8 cellular contexts compared by ENCODE assay signal in genomic region chr15:60397772-60398445, GRCh38. TPM values are rescaled to one million over a fixed set of nuclear protein-coding genes. Genes with fewer than 3 reads are reported as not detected.
DNase-seq lines count a peak whose midpoint lies in the region; ATAC-seq and TF ChIP-seq lines count a peak whose summit lies in the region.

TSS of gene ANXA2 (minus strand) at chr15:60397986. CDS start at chr15:60386075, 11,911 bp downstream.

- BruUV-seq in OCI-LY7 (replicated peaks; lab: Mats Ljungman, UMichigan) = no TSS peak

- peak; percentile 92 for TF ChIP-seq POLR2A in esophagus muscularis mucosa (IDR thresholded peaks at IDR 0.05; ENCODE audit: low read depth)

- peak; percentile 60 for ATAC-seq in GM18861 (IDR thresholded peaks at IDR 0.05; ENCODE audit: unreplicated experiment)
- ATAC-seq in HG03060 (IDR thresholded peaks at IDR 0.05; ENCODE audit: low read depth, unreplicated experiment) = peak; percentile 51
- peak; percentile 70 to 83 (median 78) for ATAC-seq in natural killer cell
- peak; percentile 89 for ATAC-seq in stimulated activated naive CD8-positive, alpha-beta T cell treated with anti-CD3 and anti-CD28 coated beads, Interleukin-15, amount 100 ng/mL, for 72 hours

- H2AFZ ChIP-seq in ACC112 (ENCODE audit: low read length, unreplicated experiment) (no peak within 1 kb of the TSS), OCI-LY7 (ENCODE audit: low read length) (peak within 1 kb of the TSS; percentile 57; the same call in 1 of the 2 replicates)

- H3K4me3 ChIP-seq in ACC112 (ENCODE audit: low read depth, low read length) (peak within 1 kb of the TSS; percentile 95), OCI-LY7 (ENCODE audit: low read depth, low read length, poor library complexity, severe bottlenecking) (peak within 1 kb of the TSS; percentile 65), esophagus muscularis mucosa (peak within 1 kb of the TSS; percentile 64 to 99 (median 84))

- no peaks in the 10 kb centered on the region for H3K9me3 Mint-ChIP-seq in activated T-cell treated with anti-CD3 and anti-CD28 coated beads, Interleukin-2, amount 50 U/mL, for 24 hours
- H3K9me3 Mint-ChIP-seq in natural killer cell = peaks cover 0 to 3% of the 10 kb centered on the region in 2 donors
- no peaks in the 10 kb centered on the region for H3K9me3 Mint-ChIP-seq in stimulated activated naive CD8-positive, alpha-beta T cell treated with anti-CD3 and anti-CD28 coated beads, Interleukin-15, amount 100 ng/mL, for 72 hours

- H3K27ac ChIP-seq in ACC112 (ENCODE audit: low read depth, low read length) (peak within 1 kb of the TSS; percentile 98), OCI-LY7 (ENCODE audit: low read depth, low read length, poor library complexity, severe bottlenecking) (no peak within 1 kb of the TSS), esophagus muscularis mucosa (replicated peaks in 1 of 4) (peak within 1 kb of the TSS; percentile 92 to 96 (median 94))

- no peaks in the 10 kb centered on the region for H4K20me1 ChIP-seq in OCI-LY7 (ENCODE audit: insufficient read depth, low read length)

- H3K36me3 ChIP-seq in ACC112 (ENCODE audit: insufficient read depth, low read length) (peaks cover 34% of the 10 kb centered on the region), OCI-LY7 (ENCODE audit: insufficient read depth, low read length) (no peaks in the 10 kb centered on the region), esophagus muscularis mucosa (peaks cover 0 to 19% (median 2%) of the 10 kb centered on the region in 4 donors)

- H3K27me3 ChIP-seq in ACC112 (ENCODE audit: insufficient read depth, low read length) = no peaks in the 10 kb centered on the region
- no peaks in the 10 kb centered on the region for H3K27me3 ChIP-seq in esophagus muscularis mucosa

- CTCF ChIA-PET in OCI-LY7 (lab: Charles Lee; ENCODE audit: unreplicated experiment) = no interaction called here

- H3K9me3 ChIP-seq in OCI-LY7 (ENCODE audit: low read length) (no peaks in the 10 kb centered on the region), esophagus muscularis mucosa (no peaks in the 10 kb centered on the region)

- peaks cover 53% of the 10 kb centered on the region for H3K4me1 Mint-ChIP-seq in activated T-cell treated with anti-CD3 and anti-CD28 coated beads, Interleukin-2, amount 50 U/mL, for 24 hours (ENCODE audit: low read depth)
- peaks cover 47 to 57% of the 10 kb centered on the region in 2 donors for H3K4me1 Mint-ChIP-seq in natural killer cell
- peaks cover 42% of the 10 kb centered on the region for H3K4me1 Mint-ChIP-seq in stimulated activated naive CD8-positive, alpha-beta T cell treated with anti-CD3 and anti-CD28 coated beads, Interleukin-15, amount 100 ng/mL, for 72 hours

- H3K36me3 Mint-ChIP-seq in activated T-cell treated with anti-CD3 and anti-CD28 coated beads, Interleukin-2, amount 50 U/mL, for 24 hours (ENCODE audit: low read depth) = peaks cover 37% of the 10 kb centered on the region
- H3K36me3 Mint-ChIP-seq in natural killer cell = no peaks in the 10 kb centered on the region

- POLR2A ChIA-PET in OCI-LY7 (lab: Charles Lee) = interaction anchor here (0.6 to 0.7 kb wide), 2 partner anchors 254 to 1627 kb away, joined by 3 to 8 read pairs; partner anchors contain the start of gene MINDY2

- H3K27ac Mint-ChIP-seq in activated T-cell treated with anti-CD3 and anti-CD28 coated beads, Interleukin-2, amount 50 U/mL, for 24 hours = peak within 1 kb of the TSS; percentile 91
- H3K27ac Mint-ChIP-seq in natural killer cell = peak within 1 kb of the TSS; percentile 92 to 93
- H3K27ac Mint-ChIP-seq in stimulated activated naive CD8-positive, alpha-beta T cell treated with anti-CD3 and anti-CD28 coated beads, Interleukin-15, amount 100 ng/mL, for 72 hours = peak within 1 kb of the TSS; percentile 88 to 97

- H3K4me3 Mint-ChIP-seq in activated T-cell treated with anti-CD3 and anti-CD28 coated beads, Interleukin-2, amount 50 U/mL, for 24 hours = peak within 1 kb of the TSS; percentile 86
- H3K4me3 Mint-ChIP-seq in natural killer cell = peak within 1 kb of the TSS; percentile 89
- peak within 1 kb of the TSS; percentile 83 to 93 for H3K4me3 Mint-ChIP-seq in stimulated activated naive CD8-positive, alpha-beta T cell treated with anti-CD3 and anti-CD28 coated beads, Interleukin-15, amount 100 ng/mL, for 72 hours

- peak within 1 kb of the TSS; percentile 46 for H3K4me2 ChIP-seq in OCI-LY7 (ENCODE audit: low read length)

- H3K9me2 ChIP-seq in OCI-LY7 (ENCODE audit: insufficient read depth, low read length) = no peaks in the 10 kb centered on the region

- DNase-seq in OCI-LY7 (ENCODE audit: low spot score) = peak; percentile 57
- DNase-seq in activated T-cell treated with anti-CD3 and anti-CD28 coated beads, Interleukin-2, amount 50 U/mL, for 24 hours = peak; percentile 83
- peak; percentile 95 for DNase-seq in esophagus muscularis mucosa (ENCODE audit: extremely low spot score)
- DNase-seq in natural killer cell = peak; percentile 72
- peak; percentile 78 to 82 for DNase-seq in stimulated activated naive CD8-positive, alpha-beta T cell treated with anti-CD3 and anti-CD28 coated beads, Interleukin-15, amount 100 ng/mL, for 72 hours

- peaks cover 59% of the 10 kb centered on the region for H3K4me1 ChIP-seq in ACC112 (ENCODE audit: control insufficient read depth, insufficient read depth, low read length, unreplicated experiment)
- H3K4me1 ChIP-seq in OCI-LY7 (ENCODE audit: insufficient read depth, low read length, poor library complexity, severe bottlenecking) = no peaks in the 10 kb centered on the region
- peaks cover 40 to 57% (median 52%) of the 10 kb centered on the region in 4 donors for H3K4me1 ChIP-seq in esophagus muscularis mucosa

- TF ChIP-seq CTCF in OCI-LY7 (conservative IDR thresholded peaks at IDR 0.05; ENCODE audit: low read length) = no peak
- no peak for TF ChIP-seq CTCF in esophagus muscularis mucosa (IDR thresholded peaks at IDR 0.05)
- TF ChIP-seq CTCF in natural killer cell (IDR thresholded peaks at IDR 0.05) = no peak

- 0% methylated on average over 20 of the region's 53 CpGs for WGBS in esophagus muscularis mucosa

- H3K79me2 ChIP-seq in ACC112 (ENCODE audit: control insufficient read depth, insufficient read depth, low read length, unreplicated experiment) (peaks cover 55% of the 10 kb centered on the region), OCI-LY7 (ENCODE audit: insufficient read depth, low read depth, low read length) (no peaks in the 10 kb centered on the region)

- intact Hi-C loops in OCI-LY7 (cut with micrococcal nuclease; ENCODE audit: unreplicated experiment) (no loop called here), esophagus muscularis mucosa (cut with DNase I) (loop anchor here (5.0 kb wide), 1 partner anchor 36 kb away; no protein-coding TSS in a partner anchor), natural killer cell (cut with micrococcal nuclease) (loop anchor here (2.0 to 5.0 kb wide), 3 partner anchors 81 to 444 kb away; partner anchors contain the start of gene ICE2)

- H3K27me3 Mint-ChIP-seq in activated T-cell treated with anti-CD3 and anti-CD28 coated beads, Interleukin-2, amount 50 U/mL, for 24 hours = no peaks in the 10 kb centered on the region
- no peaks in the 10 kb centered on the region for H3K27me3 Mint-ChIP-seq in natural killer cell (ENCODE audit: low read depth in 2 of 2)
- H3K27me3 Mint-ChIP-seq in stimulated activated naive CD8-positive, alpha-beta T cell treated with anti-CD3 and anti-CD28 coated beads, Interleukin-15, amount 100 ng/mL, for 72 hours = no peaks in the 10 kb centered on the region

- no peak for TF ChIP-seq EP300 in esophagus muscularis mucosa (IDR thresholded peaks at IDR 0.05)

RNA-seq across cellular contexts. Expression of gene ANXA2, which starts in this region (rescaled TPM):
- total RNA-seq in OCI-LY7 (2014; rRNA removed; shearing (Covaris generic)) = 26.5 and 40.1 TPM in 2 replicates
- total RNA-seq in OCI-LY7 (2022) (29.8 and 43.4 TPM in 2 replicates), esophagus muscularis mucosa (100 to 1,000 TPM; 333 to 606 (median 406) TPM), natural killer cell (100 to 1,000 TPM; 132 to 230 (median 155) TPM)
